Comparison of ENCODE assay signal across 13 cellular contexts in genomic region chr4:111847256-111848108, GRCh38.
DNase-seq lines count a peak whose midpoint lies in the region; TF ChIP-seq lines count a peak whose summit lies in the region.
"Had no signal": no experiment of that assay in that cellular context is flagged by ENCODE, and none has a peak within 500 bp of the region (broad histone marks: within the 10 kb centered on the region; RNA-seq: fewer than 3 reads in every experiment).

No MANE protein-coding gene starts in this region.

- intact Hi-C loops in tibial artery (cut with DNase I; ENCODE audit: low total_unique reads): no loop called here

- no peak overlapping the region for H3K4me2 ChIP-seq in GM23248 (ENCODE audit: unreplicated experiment)
- no peak overlapping the region for H3K4me2 ChIP-seq in OCI-LY3 (ENCODE audit: low read length)

- in situ Hi-C loops in GM23248 (cut with MboI): no loop called here

- H3K79me2 ChIP-seq in GM23248 (ENCODE audit: insufficient read depth) (no peaks in the 10 kb centered on the region), OCI-LY3 (ENCODE audit: low read length) (no peaks in the 10 kb centered on the region)

- H3F3A ChIP-seq in GM23248 (ENCODE audit: insufficient read depth): no peaks in the 10 kb centered on the region

- peak; percentile 47 for TF ChIP-seq CTCF in BJ (IDR thresholded peaks at IDR 0.05; ENCODE audit: insufficient read depth, low read depth, low read length)
- peak; percentile 38 for TF ChIP-seq CTCF in OCI-LY3 (IDR thresholded peaks at IDR 0.05; ENCODE audit: low read depth, low read length)
- peak; percentile 37 for TF ChIP-seq CTCF in fibroblast of mammary gland (conservative IDR thresholded peaks at IDR 0.05; ENCODE audit: control insufficient read depth, insufficient read depth, low read depth, low read length)
- no peak for TF ChIP-seq CTCF in tibial artery (IDR thresholded peaks at IDR 0.05)

- no peaks in the 10 kb centered on the region for H3K36me3 ChIP-seq in BJ (ENCODE audit: control insufficient read depth, insufficient read depth, low read length)
- no peaks in the 10 kb centered on the region for H3K36me3 ChIP-seq in GM23248 (ENCODE audit: low read depth)
- H3K36me3 ChIP-seq in OCI-LY3 (replicated peaks; ENCODE audit: low read depth, low read length): no peaks in the 10 kb centered on the region
- no peaks in the 10 kb centered on the region for H3K36me3 ChIP-seq in tibial artery
- H3K36me3 ChIP-seq: gastroesophageal sphincter had no signal

- POLR2A ChIA-PET in BJ (lab: Charles Lee): no interaction called here

- H3K4me1 ChIP-seq in GM23248 (ENCODE audit: insufficient read depth) (peaks cover 4% of the 10 kb centered on the region; the same call in 1 of the 2 replicates), OCI-LY3 (ENCODE audit: low read length) (no peaks in the 10 kb centered on the region), tibial artery (no peaks in the 10 kb centered on the region)
- H3K4me1 ChIP-seq: gastroesophageal sphincter had no signal

- 72 to 77% methylated on average over 6 of the region's 6 CpGs for WGBS in GM23248 (ENCODE audit: low coverage in 1 of 2, low lambda C conversion rate in 2 of 2, missing lambda C conversion rate in 2 of 2), 2 experiments

- H2AFZ ChIP-seq in GM23248: no peak overlapping the region
- H2AFZ ChIP-seq in OCI-LY3 (ENCODE audit: low read depth, low read length): no peak overlapping the region

- no peak overlapping the region for H3K4me3 ChIP-seq in BJ (ENCODE audit: low read depth, low read length)
- H3K4me3 ChIP-seq in GM23248: no peak overlapping the region
- H3K4me3 ChIP-seq in OCI-LY3 (ENCODE audit: low read length): no peak overlapping the region
- H3K4me3 ChIP-seq in fibroblast of mammary gland (ENCODE audit: control insufficient read depth, low read depth, low read length): no peak overlapping the region
- no peak overlapping the region for H3K4me3 ChIP-seq in tibial artery
- H3K4me3 ChIP-seq: gastroesophageal sphincter, mucosa of descending colon had no signal

- no peaks in the 10 kb centered on the region for H4K20me1 ChIP-seq in GM23248 (ENCODE audit: insufficient read depth)
- no peaks in the 10 kb centered on the region for H4K20me1 ChIP-seq in OCI-LY3 (ENCODE audit: insufficient read depth, low read length)

- no peak for DNase-seq in BJ (ENCODE audit: low read depth)
- peak; percentile 18 for DNase-seq in GM23248
- DNase-seq in fibroblast of mammary gland (ENCODE audit: low read depth): peak; percentile 21
- DNase-seq in ureter (ENCODE audit: low spot score): no peak
- no peak for DNase-seq in hepatic stellate cell (ENCODE audit: low spot score)
- DNase-seq in tibial artery: no peak
- DNase-seq in EL: no peak
- DNase-seq: activated naive CD8-positive, alpha-beta T cell treated with anti-CD3 and anti-CD28 coated beads, Interleukin-2, amount 50 U/mL, for 24 hours; DMS79; mucosa of descending colon; NK-92 treated with Interleukin-12 subunit alpha and Interleukin-12 subunit beta, amount 100 ng/mL, for 24 hours had no signal

- no peaks in the 10 kb centered on the region for H3K9me2 ChIP-seq in GM23248 (ENCODE audit: insufficient read depth)

- H3K27me3 ChIP-seq in BJ (ENCODE audit: control insufficient read depth, insufficient read depth, low read length) (no peaks in the 10 kb centered on the region), GM23248 (replicated peaks; ENCODE audit: insufficient read depth) (no peaks in the 10 kb centered on the region), OCI-LY3 (ENCODE audit: low read depth, low read length) (no peaks in the 10 kb centered on the region), tibial artery (no peaks in the 10 kb centered on the region)
- H3K27me3 ChIP-seq: gastroesophageal sphincter had no signal

- H3K9me3 ChIP-seq in GM23248 (ENCODE audit: low read depth) (no peaks in the 10 kb centered on the region), OCI-LY3 (ENCODE audit: insufficient read depth, low read length) (no peaks in the 10 kb centered on the region), tibial artery (no peaks in the 10 kb centered on the region)
- H3K9me3 ChIP-seq: mucosa of descending colon had no signal

- H3K9ac ChIP-seq in GM23248 (no peak overlapping the region), OCI-LY3 (ENCODE audit: low read length) (no peak overlapping the region)

- CTCF ChIA-PET in BJ (lab: Yijun Ruan, JAX): interaction anchor here (0.9 to 2.2 kb wide), 8 partner anchors 9 to 711 kb away, joined by 3 to 16 read pairs (median 3); no protein-coding TSS in a partner anchor

- H3K27ac ChIP-seq in GM23248 (no peak overlapping the region), OCI-LY3 (ENCODE audit: low read length) (no peak overlapping the region), tibial artery (no peak overlapping the region)
- H3K27ac ChIP-seq: gastroesophageal sphincter had no signal

Comparison
In these comparisons a context has a peak if more than half of its experiments do, and no peak if none do; other contexts are left out.
1. DNase-seq: peak in GM23248 (single experiment) and fibroblast of mammary gland (single experiment); none in BJ (single experiment), ureter (single experiment), hepatic stellate cell (single experiment), tibial artery (0 of 2) and EL (single experiment).
2. CTCF ChIP-seq: peak in BJ (single experiment), OCI-LY3 (single experiment) and fibroblast of mammary gland (single experiment); none in tibial artery (0 of 2).